In genomic region chr9:21334603-21334968, GRCh38 we compare ENCODE assay signal across 6 cellular contexts. TPM values are rescaled to one million over a fixed set of nuclear protein-coding genes. Genes with fewer than 3 reads are reported as not detected.
A peak's percentile ranks its signal among the peaks of the same experiment; 100 is the strongest.
DNase-seq lines count a peak whose midpoint lies in the region; ATAC-seq and TF ChIP-seq lines count a peak whose summit lies in the region.

No MANE protein-coding gene starts in this region.

- H3K27ac ChIP-seq in cardiac muscle cell: peak overlapping the region; percentile 94
- peak overlapping the region; percentile 43 for H3K27ac ChIP-seq in VCaP

- peaks cover 2% of the 10 kb centered on the region for H3K36me3 ChIP-seq in cardiac muscle cell

- H3K27me3 ChIP-seq in cardiac muscle cell: no peaks in the 10 kb centered on the region

- peak overlapping the region; percentile 50 for H3K4me3 ChIP-seq in cardiac muscle cell

- H3K4me1 ChIP-seq in cardiac muscle cell (ENCODE audit: low read depth): peaks cover 32% of the 10 kb centered on the region

- TF ChIP-seq CTCF in cardiac muscle cell (IDR thresholded peaks at IDR 0.05; ENCODE audit: low read depth, low read length): no peak
- no peak for TF ChIP-seq CTCF in VCaP (conservative IDR thresholded peaks at IDR 0.05)

- peak; percentile 13 for ATAC-seq in left colon

- DNase-seq in cardiac muscle cell (ENCODE audit: low read depth in 1 of 2, low spot score in 1 of 2): peak in 1 of 2 donors; percentile 28
- no peak for DNase-seq in cardiac septum (ENCODE audit: low spot score)
- no peak for DNase-seq in left colon
- no peak for DNase-seq in AG08396 (ENCODE audit: low spot score)
- DNase-seq in OCI-M2 (lab: John Stamatoyannopoulos, UW; ENCODE audit: unreplicated experiment): no peak

- no peaks in the 10 kb centered on the region for H3K9me3 ChIP-seq in cardiac muscle cell (ENCODE audit: low read depth)

- intact Hi-C loops in cardiac septum (cut with DNase I) (loop anchor here (5.0 kb wide), 1 partner anchor 468 kb away; the partner anchor contains the start of gene MTAP), left colon (cut with DNase I, micrococcal nuclease) (no loop called here)

RNA-seq across cellular contexts. Expression of gene KLHL9, which starts 0.6 kb away (rescaled TPM):
- 22.6 and 23.1 TPM in 2 replicates for total RNA-seq in cardiac muscle cell
- 15.8 and 26.3 TPM in 2 replicates for polyA plus RNA-seq in cardiac muscle cell
- 12.5 TPM for total RNA-seq in cardiac septum
- total RNA-seq in left colon: 10 to 100 TPM; 19.0 to 23.7 TPM

RNA-seq across cellular contexts. Expression of gene IFNA6, which starts 16.1 kb away (rescaled TPM):
- total RNA-seq in cardiac muscle cell (not detected in 2 replicates), cardiac septum (not detected), left colon (not detected)
- polyA plus RNA-seq in cardiac muscle cell: not detected in 2 replicates

RNA-seq across cellular contexts. Expression of gene IFNA5, which starts 29.5 kb away (rescaled TPM):
- total RNA-seq in cardiac muscle cell (not detected in 2 replicates), cardiac septum (not detected), left colon (not detected)
- not detected in 2 replicates for polyA plus RNA-seq in cardiac muscle cell

RNA-seq across cellular contexts. Expression of gene IFNA13, which starts 33.3 kb away (rescaled TPM):
- total RNA-seq in cardiac muscle cell (not detected in 2 replicates), cardiac septum (not detected), left colon (not detected)
- polyA plus RNA-seq in cardiac muscle cell: not detected in 2 replicates

RNA-seq across cellular contexts. Expression of gene IFNA2, which starts 50.6 kb away (rescaled TPM):
- total RNA-seq in cardiac muscle cell (not detected in 2 replicates), cardiac septum (not detected), left colon (not detected)
- polyA plus RNA-seq in cardiac muscle cell: not detected in 2 replicates
